1 cellular context compared by ENCODE assay signal in the genomic region with DNA sequence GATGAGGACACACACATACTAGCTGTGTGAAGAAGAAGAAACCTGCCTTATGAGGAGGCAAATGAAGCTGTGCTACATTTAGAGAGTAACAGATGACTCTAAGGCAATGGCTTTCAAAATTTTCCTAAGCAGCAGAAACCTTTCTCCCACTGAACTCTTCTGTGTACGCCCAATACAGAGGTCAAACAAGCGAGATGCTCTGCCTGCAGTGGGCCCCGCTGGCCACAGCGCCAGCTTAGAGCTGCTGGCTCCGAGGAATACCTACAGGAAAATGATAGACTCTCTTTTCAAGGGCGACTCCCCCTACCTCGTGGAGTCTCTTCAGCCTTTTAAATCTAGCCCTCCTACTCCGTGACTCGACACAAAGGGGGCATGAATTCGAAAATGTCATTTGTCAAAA.
TF ChIP-seq lines count a peak whose summit lies in the region.

No MANE protein-coding gene starts in this region.

TF ChIP-seq in HepG2, 621 proteins besides CTCF, POLR2A, EP300 and RAD21 (continued from another document and continues in another):
- TF ChIP-seq KDM5A (IDR thresholded peaks at IDR 0.05; ENCODE audit: borderline replicate concordance, low read length) (no peak), FOSL2 (CRISPR knock-in tag; IDR thresholded peaks at IDR 0.05) (0 out of 2 replicates have a peak, but pooled peaks have one; percentile 21), ZFP62 (CRISPR knock-in tag; IDR thresholded peaks at IDR 0.05) (no peak), TBP (CRISPR knock-in tag; IDR thresholded peaks at IDR 0.05) (no peak), ZFX (CRISPR knock-in tag; IDR thresholded peaks at IDR 0.05; ENCODE audit: low read depth) (no peak), ZNF292 (CRISPR knock-in tag; IDR thresholded peaks at IDR 0.05; ENCODE audit: borderline replicate concordance, low read depth) (peak; percentile 59; the same call in 1 of the 2 replicates), MTF2 (CRISPR knock-in tag; IDR thresholded peaks at IDR 0.05; ENCODE audit: borderline replicate concordance) (no peak), ZMAT3 (CRISPR knock-in tag; conservative IDR thresholded peaks at IDR 0.05) (no peak), MATR3 (CRISPR knock-in tag; IDR thresholded peaks at IDR 0.05) (no peak), PHF21A (CRISPR knock-in tag; IDR thresholded peaks at IDR 0.05) (no peak), ZNF235 (CRISPR knock-in tag; IDR thresholded peaks at IDR 0.05; ENCODE audit: borderline replicate concordance) (no peak), KMT2B (CRISPR knock-in tag; IDR thresholded peaks at IDR 0.05) (no peak), JDP2 (CRISPR knock-in tag; IDR thresholded peaks at IDR 0.05; ENCODE audit: borderline replicate concordance) (no peak), MAZ (IDR thresholded peaks at IDR 0.05; ENCODE audit: borderline replicate concordance, low read depth, low read length) (no peak), MAZ (CRISPR knock-in tag; IDR thresholded peaks at IDR 0.05; ENCODE audit: low read depth) (no peak), SRSF4 (IDR thresholded peaks at IDR 0.05; ENCODE audit: low read depth, low read length, poor library complexity, severe bottlenecking) (no peak), RBM22 (optimal IDR thresholded peaks at IDR 0.05; ENCODE audit: low read length) (no peak), ELF1 (CRISPR knock-in tag; IDR thresholded peaks at IDR 0.05) (no peak), ZNF607 (CRISPR knock-in tag; IDR thresholded peaks at IDR 0.05; ENCODE audit: borderline replicate concordance) (no peak), ZNF546 (CRISPR knock-in tag; conservative IDR thresholded peaks at IDR 0.05) (no peak), HNRNPUL1 (IDR thresholded peaks at IDR 0.05; ENCODE audit: low read depth, low read length) (no peak), ZNF180 (CRISPR knock-in tag; IDR thresholded peaks at IDR 0.05; ENCODE audit: borderline replicate concordance, low read depth) (no peak), MBD4 (IDR thresholded peaks at IDR 0.05; ENCODE audit: borderline replicate concordance, low read length) (no peak), NFE2L1 (CRISPR knock-in tag; IDR thresholded peaks at IDR 0.05; ENCODE audit: borderline replicate concordance) (no peak), ZNF841 (CRISPR knock-in tag; IDR thresholded peaks at IDR 0.05; ENCODE audit: borderline replicate concordance) (no peak), PPARG (CRISPR knock-in tag; conservative IDR thresholded peaks at IDR 0.05) (peak; percentile 99), AGO1 (IDR thresholded peaks at IDR 0.05; ENCODE audit: low read depth, low read length, poor library complexity, severe bottlenecking) (no peak)
- TF ChIP-seq, protein P1, sequence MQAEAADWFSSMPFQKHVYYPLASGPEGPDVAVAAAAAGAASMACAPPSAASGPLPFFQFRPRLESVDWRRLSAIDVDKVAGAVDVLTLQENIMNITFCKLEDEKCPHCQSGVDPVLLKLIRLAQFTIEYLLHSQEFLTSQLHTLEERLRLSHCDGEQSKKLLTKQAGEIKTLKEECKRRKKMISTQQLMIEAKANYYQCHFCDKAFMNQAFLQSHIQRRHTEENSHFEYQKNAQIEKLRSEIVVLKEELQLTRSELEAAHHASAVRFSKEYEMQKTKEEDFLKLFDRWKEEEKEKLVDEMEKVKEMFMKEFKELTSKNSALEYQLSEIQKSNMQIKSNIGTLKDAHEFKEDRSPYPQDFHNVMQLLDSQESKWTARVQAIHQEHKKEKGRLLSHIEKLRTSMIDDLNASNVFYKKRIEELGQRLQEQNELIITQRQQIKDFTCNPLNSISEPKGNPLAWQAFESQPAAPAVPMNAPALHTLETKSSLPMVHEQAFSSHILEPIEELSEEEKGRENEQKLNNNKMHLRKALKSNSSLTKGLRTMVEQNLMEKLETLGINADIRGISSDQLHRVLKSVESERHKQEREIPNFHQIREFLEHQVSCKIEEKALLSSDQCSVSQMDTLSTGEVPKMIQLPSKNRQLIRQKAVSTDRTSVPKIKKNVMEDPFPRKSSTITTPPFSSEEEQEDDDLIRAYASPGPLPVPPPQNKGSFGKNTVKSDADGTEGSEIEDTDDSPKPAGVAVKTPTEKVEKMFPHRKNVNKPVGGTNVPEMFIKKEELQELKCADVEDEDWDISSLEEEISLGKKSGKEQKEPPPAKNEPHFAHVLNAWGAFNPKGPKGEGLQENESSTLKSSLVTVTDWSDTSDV (CRISPR knock-in tag; IDR thresholded peaks at IDR 0.05), result no peak
- TF ChIP-seq, protein P2, sequence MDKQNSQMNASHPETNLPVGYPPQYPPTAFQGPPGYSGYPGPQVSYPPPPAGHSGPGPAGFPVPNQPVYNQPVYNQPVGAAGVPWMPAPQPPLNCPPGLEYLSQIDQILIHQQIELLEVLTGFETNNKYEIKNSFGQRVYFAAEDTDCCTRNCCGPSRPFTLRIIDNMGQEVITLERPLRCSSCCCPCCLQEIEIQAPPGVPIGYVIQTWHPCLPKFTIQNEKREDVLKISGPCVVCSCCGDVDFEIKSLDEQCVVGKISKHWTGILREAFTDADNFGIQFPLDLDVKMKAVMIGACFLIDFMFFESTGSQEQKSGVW (CRISPR knock-in tag; IDR thresholded peaks at IDR 0.05; ENCODE audit: borderline replicate concordance), result no peak
- TF ChIP-seq, protein P3, sequence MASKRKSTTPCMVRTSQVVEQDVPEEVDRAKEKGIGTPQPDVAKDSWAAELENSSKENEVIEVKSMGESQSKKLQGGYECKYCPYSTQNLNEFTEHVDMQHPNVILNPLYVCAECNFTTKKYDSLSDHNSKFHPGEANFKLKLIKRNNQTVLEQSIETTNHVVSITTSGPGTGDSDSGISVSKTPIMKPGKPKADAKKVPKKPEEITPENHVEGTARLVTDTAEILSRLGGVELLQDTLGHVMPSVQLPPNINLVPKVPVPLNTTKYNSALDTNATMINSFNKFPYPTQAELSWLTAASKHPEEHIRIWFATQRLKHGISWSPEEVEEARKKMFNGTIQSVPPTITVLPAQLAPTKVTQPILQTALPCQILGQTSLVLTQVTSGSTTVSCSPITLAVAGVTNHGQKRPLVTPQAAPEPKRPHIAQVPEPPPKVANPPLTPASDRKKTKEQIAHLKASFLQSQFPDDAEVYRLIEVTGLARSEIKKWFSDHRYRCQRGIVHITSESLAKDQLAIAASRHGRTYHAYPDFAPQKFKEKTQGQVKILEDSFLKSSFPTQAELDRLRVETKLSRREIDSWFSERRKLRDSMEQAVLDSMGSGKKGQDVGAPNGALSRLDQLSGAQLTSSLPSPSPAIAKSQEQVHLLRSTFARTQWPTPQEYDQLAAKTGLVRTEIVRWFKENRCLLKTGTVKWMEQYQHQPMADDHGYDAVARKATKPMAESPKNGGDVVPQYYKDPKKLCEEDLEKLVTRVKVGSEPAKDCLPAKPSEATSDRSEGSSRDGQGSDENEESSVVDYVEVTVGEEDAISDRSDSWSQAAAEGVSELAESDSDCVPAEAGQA (IDR thresholded peaks at IDR 0.05; ENCODE audit: low read depth), result no peak
- TF ChIP-seq, protein P3 (CRISPR knock-in tag; IDR thresholded peaks at IDR 0.05; ENCODE audit: borderline replicate concordance), result no peak
- TF ChIP-seq, protein P4, sequence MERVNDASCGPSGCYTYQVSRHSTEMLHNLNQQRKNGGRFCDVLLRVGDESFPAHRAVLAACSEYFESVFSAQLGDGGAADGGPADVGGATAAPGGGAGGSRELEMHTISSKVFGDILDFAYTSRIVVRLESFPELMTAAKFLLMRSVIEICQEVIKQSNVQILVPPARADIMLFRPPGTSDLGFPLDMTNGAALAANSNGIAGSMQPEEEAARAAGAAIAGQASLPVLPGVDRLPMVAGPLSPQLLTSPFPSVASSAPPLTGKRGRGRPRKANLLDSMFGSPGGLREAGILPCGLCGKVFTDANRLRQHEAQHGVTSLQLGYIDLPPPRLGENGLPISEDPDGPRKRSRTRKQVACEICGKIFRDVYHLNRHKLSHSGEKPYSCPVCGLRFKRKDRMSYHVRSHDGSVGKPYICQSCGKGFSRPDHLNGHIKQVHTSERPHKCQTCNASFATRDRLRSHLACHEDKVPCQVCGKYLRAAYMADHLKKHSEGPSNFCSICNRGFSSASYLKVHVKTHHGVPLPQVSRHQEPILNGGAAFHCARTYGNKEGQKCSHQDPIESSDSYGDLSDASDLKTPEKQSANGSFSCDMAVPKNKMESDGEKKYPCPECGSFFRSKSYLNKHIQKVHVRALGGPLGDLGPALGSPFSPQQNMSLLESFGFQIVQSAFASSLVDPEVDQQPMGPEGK (CRISPR knock-in tag; IDR thresholded peaks at IDR 0.05), result no peak
- TF ChIP-seq, protein P5, sequence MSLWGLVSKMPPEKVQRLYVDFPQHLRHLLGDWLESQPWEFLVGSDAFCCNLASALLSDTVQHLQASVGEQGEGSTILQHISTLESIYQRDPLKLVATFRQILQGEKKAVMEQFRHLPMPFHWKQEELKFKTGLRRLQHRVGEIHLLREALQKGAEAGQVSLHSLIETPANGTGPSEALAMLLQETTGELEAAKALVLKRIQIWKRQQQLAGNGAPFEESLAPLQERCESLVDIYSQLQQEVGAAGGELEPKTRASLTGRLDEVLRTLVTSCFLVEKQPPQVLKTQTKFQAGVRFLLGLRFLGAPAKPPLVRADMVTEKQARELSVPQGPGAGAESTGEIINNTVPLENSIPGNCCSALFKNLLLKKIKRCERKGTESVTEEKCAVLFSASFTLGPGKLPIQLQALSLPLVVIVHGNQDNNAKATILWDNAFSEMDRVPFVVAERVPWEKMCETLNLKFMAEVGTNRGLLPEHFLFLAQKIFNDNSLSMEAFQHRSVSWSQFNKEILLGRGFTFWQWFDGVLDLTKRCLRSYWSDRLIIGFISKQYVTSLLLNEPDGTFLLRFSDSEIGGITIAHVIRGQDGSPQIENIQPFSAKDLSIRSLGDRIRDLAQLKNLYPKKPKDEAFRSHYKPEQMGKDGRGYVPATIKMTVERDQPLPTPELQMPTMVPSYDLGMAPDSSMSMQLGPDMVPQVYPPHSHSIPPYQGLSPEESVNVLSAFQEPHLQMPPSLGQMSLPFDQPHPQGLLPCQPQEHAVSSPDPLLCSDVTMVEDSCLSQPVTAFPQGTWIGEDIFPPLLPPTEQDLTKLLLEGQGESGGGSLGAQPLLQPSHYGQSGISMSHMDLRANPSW (CRISPR knock-in tag; IDR thresholded peaks at IDR 0.05; ENCODE audit: borderline replicate concordance), result no peak
- TF ChIP-seq, protein P6, sequence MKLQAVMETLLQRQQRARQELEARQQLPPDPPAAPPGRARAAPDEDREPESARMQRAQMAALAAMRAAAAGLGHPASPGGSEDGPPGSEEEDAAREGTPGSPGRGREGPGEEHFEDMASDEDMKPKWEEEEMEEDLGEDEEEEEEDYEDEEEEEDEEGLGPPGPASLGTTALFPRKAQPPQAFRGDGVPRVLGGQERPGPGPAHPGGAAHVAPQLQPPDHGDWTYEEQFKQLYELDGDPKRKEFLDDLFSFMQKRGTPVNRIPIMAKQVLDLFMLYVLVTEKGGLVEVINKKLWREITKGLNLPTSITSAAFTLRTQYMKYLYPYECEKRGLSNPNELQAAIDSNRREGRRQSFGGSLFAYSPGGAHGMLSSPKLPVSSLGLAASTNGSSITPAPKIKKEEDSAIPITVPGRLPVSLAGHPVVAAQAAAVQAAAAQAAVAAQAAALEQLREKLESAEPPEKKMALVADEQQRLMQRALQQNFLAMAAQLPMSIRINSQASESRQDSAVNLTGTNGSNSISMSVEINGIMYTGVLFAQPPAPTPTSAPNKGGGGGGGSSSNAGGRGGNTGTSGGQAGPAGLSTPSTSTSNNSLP (IDR thresholded peaks at IDR 0.05; ENCODE audit: low read depth, low read length), result no peak
- TF ChIP-seq, protein P7, sequence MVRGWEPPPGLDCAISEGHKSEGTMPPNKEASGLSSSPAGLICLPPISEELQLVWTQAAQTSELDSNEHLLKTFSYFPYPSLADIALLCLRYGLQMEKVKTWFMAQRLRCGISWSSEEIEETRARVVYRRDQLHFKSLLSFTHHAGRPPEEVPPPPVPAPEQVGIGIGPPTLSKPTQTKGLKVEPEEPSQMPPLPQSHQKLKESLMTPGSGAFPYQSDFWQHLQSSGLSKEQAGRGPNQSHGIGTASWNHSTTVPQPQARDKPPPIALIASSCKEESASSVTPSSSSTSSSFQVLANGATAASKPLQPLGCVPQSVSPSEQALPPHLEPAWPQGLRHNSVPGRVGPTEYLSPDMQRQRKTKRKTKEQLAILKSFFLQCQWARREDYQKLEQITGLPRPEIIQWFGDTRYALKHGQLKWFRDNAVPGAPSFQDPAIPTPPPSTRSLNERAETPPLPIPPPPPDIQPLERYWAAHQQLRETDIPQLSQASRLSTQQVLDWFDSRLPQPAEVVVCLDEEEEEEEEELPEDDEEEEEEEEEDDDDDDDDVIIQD (CRISPR knock-in tag; IDR thresholded peaks at IDR 0.05; ENCODE audit: low read depth), result no peak
- TF ChIP-seq, protein P8, sequence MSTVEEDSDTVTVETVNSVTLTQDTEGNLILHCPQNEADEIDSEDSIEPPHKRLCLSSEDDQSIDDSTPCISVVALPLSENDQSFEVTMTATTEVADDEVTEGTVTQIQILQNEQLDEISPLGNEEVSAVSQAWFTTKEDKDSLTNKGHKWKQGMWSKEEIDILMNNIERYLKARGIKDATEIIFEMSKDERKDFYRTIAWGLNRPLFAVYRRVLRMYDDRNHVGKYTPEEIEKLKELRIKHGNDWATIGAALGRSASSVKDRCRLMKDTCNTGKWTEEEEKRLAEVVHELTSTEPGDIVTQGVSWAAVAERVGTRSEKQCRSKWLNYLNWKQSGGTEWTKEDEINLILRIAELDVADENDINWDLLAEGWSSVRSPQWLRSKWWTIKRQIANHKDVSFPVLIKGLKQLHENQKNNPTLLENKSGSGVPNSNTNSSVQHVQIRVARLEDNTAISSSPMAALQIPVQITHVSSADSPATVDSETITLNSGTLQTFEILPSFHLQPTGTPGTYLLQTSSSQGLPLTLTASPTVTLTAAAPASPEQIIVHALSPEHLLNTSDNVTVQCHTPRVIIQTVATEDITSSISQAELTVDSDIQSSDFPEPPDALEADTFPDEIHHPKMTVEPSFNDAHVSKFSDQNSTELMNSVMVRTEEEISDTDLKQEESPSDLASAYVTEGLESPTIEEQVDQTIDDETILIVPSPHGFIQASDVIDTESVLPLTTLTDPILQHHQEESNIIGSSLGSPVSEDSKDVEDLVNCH (CRISPR knock-in tag; IDR thresholded peaks at IDR 0.05), result no peak
- TF ChIP-seq, protein P9, sequence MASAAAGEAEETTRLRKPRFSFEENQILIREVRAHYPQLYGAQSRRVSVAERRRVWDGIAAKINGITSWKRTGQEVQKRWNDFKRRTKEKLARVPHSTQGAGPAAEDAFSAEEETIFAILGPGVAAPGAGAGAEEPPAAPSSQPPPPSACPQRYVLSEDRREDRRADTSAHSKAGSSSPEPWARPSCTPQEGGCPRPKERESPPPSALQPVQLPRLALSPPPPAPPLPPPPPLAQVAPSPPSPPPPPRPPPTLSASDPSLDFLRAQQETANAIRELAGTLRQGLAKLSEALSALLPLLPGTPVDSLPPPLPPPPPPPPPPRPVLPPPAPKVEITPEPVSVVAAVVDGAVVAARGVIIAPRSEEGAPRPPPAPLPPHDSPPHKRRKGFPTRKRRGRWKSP (CRISPR knock-in tag; IDR thresholded peaks at IDR 0.05), result no peak
